In the genomic region with DNA sequence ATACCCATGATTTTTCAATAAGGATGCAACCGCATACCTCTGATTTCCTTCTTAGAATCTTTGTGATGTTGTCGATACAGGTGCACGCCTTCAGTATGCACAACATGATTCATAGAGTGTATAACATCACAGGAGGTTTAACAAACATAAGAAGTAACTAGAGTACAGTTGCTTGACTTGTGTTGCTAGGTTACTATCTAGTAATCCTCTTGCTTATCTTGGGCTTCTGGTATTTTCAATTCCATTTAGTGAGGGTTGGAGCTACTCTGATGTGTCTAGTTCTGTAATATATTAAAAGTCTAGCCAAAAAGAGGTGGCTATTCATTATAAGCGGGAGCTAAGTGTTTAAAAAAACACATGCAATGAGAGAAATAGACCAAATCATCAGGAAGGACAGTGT, we compare ENCODE assay signal across 13 cellular contexts.
DNase-seq lines count a peak whose midpoint lies in the region; ATAC-seq, FAIRE-seq and TF ChIP-seq lines count a peak whose summit lies in the region.
"Had no signal": no experiment of that assay in that cellular context is flagged by ENCODE, and none has a peak within 500 bp of the region (broad histone marks: within the 10 kb centered on the region; RNA-seq: fewer than 3 reads in every experiment).

No MANE protein-coding gene starts in this region.

- H3K9me3 ChIP-seq in upper lobe of left lung, result no peaks in the 10 kb centered on the region

- no peak for FAIRE-seq in bronchial epithelial cell (lab: Jason Lieb, UNC)
- FAIRE-seq: D721Med had no signal

- H3K4me1 ChIP-seq in upper lobe of left lung, result no peaks in the 10 kb centered on the region

- TF ChIP-seq EP300 in upper lobe of left lung (IDR thresholded peaks at IDR 0.05), result no peak

- WGBS in upper lobe of left lung, 2 donors, result 61 to 67% methylated on average over 4 of the region's 4 CpGs

- H3K36me3 ChIP-seq in bronchial epithelial cell (ENCODE audit: control insufficient read depth, insufficient read depth, low read length) (no peaks in the 10 kb centered on the region), upper lobe of left lung (no peaks in the 10 kb centered on the region)

- DNase-seq in NCI-H82 (lab: John Stamatoyannopoulos, UW) (peak; percentile 4), NCI-H82 treated with DMSO at 0.1 percent for 48 hours (lab: John Stamatoyannopoulos, UW; ENCODE audit: unreplicated experiment) (no peak), bronchial epithelial cell (ENCODE audit: low read depth) (peak; percentile 47), kidney tubule cell (ENCODE audit: low spot score) (peak; percentile 29), upper lobe of left lung (no peak), HPDE6-E6E7 (ENCODE audit: extremely low spot score) (no peak), hippocampal formation (lab: John Stamatoyannopoulos, UW) (no peak)
- DNase-seq in activated naive CD4-positive, alpha-beta T cell treated with Interleukin-2 at 50 U/mL for 16 hours, result no peak
- DNase-seq: activated CD8-positive, alpha-beta memory T cell treated with anti-CD3 and anti-CD28 coated beads, Interleukin-2, amount 10 ng/mL, durations not matched to agents 7 days and 5 days; activated naive CD4-positive, alpha-beta T cell treated with anti-CD3 and anti-CD28 coated beads, Interleukin-2, amount 10 ng/mL, durations not matched to agents 7 days and 5 days; GOT3; Karpas-422 had no signal

- peak; percentile 35 to 75 for ATAC-seq in upper lobe of left lung (ENCODE audit: low FRiP score in 2 of 2)
- ATAC-seq: activated CD8-positive, alpha-beta memory T cell treated with anti-CD3 and anti-CD28 coated beads, Interleukin-2, amount 10 ng/mL, durations not matched to agents 7 days and 5 days had no signal

- TF ChIP-seq CTCF in bronchial epithelial cell (IDR thresholded peaks at IDR 0.05; ENCODE audit: insufficient read depth, low read length, severe bottlenecking) (no peak), upper lobe of left lung (IDR thresholded peaks at IDR 0.05) (no peak)

- H3K4me3 ChIP-seq in bronchial epithelial cell (ENCODE audit: low read depth, low read length) (no peak overlapping the region), upper lobe of left lung (no peak overlapping the region)

- no peak for TF ChIP-seq POLR2A in upper lobe of left lung (IDR thresholded peaks at IDR 0.05)

- H3K27ac ChIP-seq in upper lobe of left lung, result no peak overlapping the region

- no peaks in the 10 kb centered on the region for H3K27me3 ChIP-seq in bronchial epithelial cell (ENCODE audit: control insufficient read depth, insufficient read depth, low read length)
- H3K27me3 ChIP-seq in upper lobe of left lung, result no peaks in the 10 kb centered on the region

Comparison
In these comparisons a context has a peak if more than half of its experiments do, and no peak if none do; other contexts are left out.
1. DNase-seq: peak in NCI-H82 (single experiment), bronchial epithelial cell (single experiment) and kidney tubule cell (single experiment); none in NCI-H82 treated with DMSO at 0.1 percent for 48 hours (single experiment), upper lobe of left lung (0 of 2), activated naive CD4-positive, alpha-beta T cell treated with Interleukin-2 at 50 U/mL for 16 hours (single experiment), HPDE6-E6E7 (single experiment) and hippocampal formation (0 of 2).